ENCODE assay signal across 8 cellular contexts in the genomic region with DNA sequence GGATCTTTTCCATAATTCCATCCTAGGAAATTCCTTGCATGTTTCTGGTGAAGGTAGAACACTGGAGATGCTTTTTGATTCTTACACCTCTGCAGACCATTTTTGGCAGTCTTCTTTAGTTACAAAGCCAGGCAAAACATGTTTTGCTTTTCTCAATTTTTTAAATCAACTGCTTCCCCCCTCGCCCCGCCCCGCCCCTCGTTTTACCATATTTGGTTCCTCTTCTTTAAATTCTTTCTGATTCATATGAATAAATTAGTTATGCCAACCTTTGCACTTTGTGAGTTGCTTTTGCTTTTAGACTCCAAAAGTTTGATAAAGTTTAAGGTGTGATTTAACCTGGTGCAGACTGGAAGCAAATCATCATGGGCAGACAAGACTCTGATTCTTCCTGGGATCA.
A peak's percentile ranks its signal among the peaks of the same experiment; 100 is the strongest.
DNase-seq lines count a peak whose midpoint lies in the region; ATAC-seq and TF ChIP-seq lines count a peak whose summit lies in the region.

No MANE protein-coding gene starts in this region.

- H3K9me3 Mint-ChIP-seq in CD8-positive, alpha-beta T cell = no peaks in the 10 kb centered on the region
- no peaks in the 10 kb centered on the region for H3K9me3 Mint-ChIP-seq in chondrocyte (ENCODE audit: low read depth)

- no peak overlapping the region for H3K9ac ChIP-seq in endocrine pancreas (ENCODE audit: control insufficient read depth, insufficient read depth, low read length)

- CTCF ChIA-PET in CD8-positive, alpha-beta T cell (lab: Charles Lee) = no interaction called here

- H3K9me3 ChIP-seq in CD8-positive, alpha-beta T cell (ENCODE audit: low read length) = no peaks in the 10 kb centered on the region
- H3K9me3 ChIP-seq in WERI-Rb-1 (ENCODE audit: severe bottlenecking) (no peaks in the 10 kb centered on the region), endocrine pancreas (ENCODE audit: control insufficient read depth, low read length) (no peaks in the 10 kb centered on the region), gastrocnemius medialis (no peaks in the 10 kb centered on the region)

- DNase-seq in CD8-positive, alpha-beta T cell = peak in 5 of 7 experiments; percentile 36 to 61 (median 54)
- DNase-seq in WERI-Rb-1 (no peak), gastrocnemius medialis (no peak), NCI-H128 (lab: John Stamatoyannopoulos, UW; ENCODE audit: unreplicated experiment) (no peak), chondrocyte (ENCODE audit: low spot score) (no peak), nucleus accumbens (lab: John Stamatoyannopoulos, UW) (no peak), C1 segment of cervical spinal cord (lab: John Stamatoyannopoulos, UW) (no peak)

- H3K4me3 ChIP-seq in CD8-positive, alpha-beta T cell (ENCODE audit: low read depth, low read length) = peak overlapping the region; percentile 76
- H3K4me3 ChIP-seq in WERI-Rb-1 (ENCODE audit: low read depth, low read length) = peak overlapping the region; percentile 93
- H3K4me3 ChIP-seq in endocrine pancreas (ENCODE audit: control insufficient read depth, insufficient read depth, low read length) = peak overlapping the region; percentile 100
- H3K4me3 ChIP-seq in gastrocnemius medialis = peak overlapping the region; percentile 56 to 99 (median 88)

- no peak for TF ChIP-seq CTCF in CD8-positive, alpha-beta T cell (IDR thresholded peaks at IDR 0.05)
- no peak for TF ChIP-seq CTCF in WERI-Rb-1 (IDR thresholded peaks at IDR 0.05; ENCODE audit: low read depth, low read length)
- TF ChIP-seq CTCF in gastrocnemius medialis (IDR thresholded peaks at IDR 0.05 in 4 of 5, conservative IDR thresholded peaks at IDR 0.05 in 1 of 5) = no peak
- no peak for TF ChIP-seq CTCF in chondrocyte (IDR thresholded peaks at IDR 0.05)

- peaks cover 15% of the 10 kb centered on the region for H3K36me3 Mint-ChIP-seq in CD8-positive, alpha-beta T cell
- H3K36me3 Mint-ChIP-seq in chondrocyte (ENCODE audit: low read depth) = no peaks in the 10 kb centered on the region

- TF ChIP-seq POLR2A in gastrocnemius medialis (IDR thresholded peaks at IDR 0.05) = no peak

- POLR2A ChIA-PET in CD8-positive, alpha-beta T cell (lab: Charles Lee) = interaction anchor here (1.7 kb wide), 1 partner anchor 19 kb away, joined by 5 read pairs; no protein-coding TSS in a partner anchor

- no peak for ATAC-seq in CD8-positive, alpha-beta T cell
- ATAC-seq in gastrocnemius medialis = no peak

- no peaks in the 10 kb centered on the region for H3K36me3 ChIP-seq in CD8-positive, alpha-beta T cell (ENCODE audit: insufficient read depth, low read length)
- H3K36me3 ChIP-seq in WERI-Rb-1 = peaks cover 5% of the 10 kb centered on the region; the same call in 1 of the 2 replicates
- no peaks in the 10 kb centered on the region for H3K36me3 ChIP-seq in endocrine pancreas (ENCODE audit: control insufficient read depth, insufficient read depth, low read length)
- H3K36me3 ChIP-seq in gastrocnemius medialis = no peaks in the 10 kb centered on the region

- intact Hi-C loops in CD8-positive, alpha-beta T cell (cut with DNase I, micrococcal nuclease) = loop anchor here (2.0 to 10.0 kb wide), 9 partner anchors 66 to 1866 kb away; a partner anchor contains a TSS
- intact Hi-C loops in gastrocnemius medialis (cut with DNase I; ENCODE audit: low total_unique reads) = loop anchor here (5.0 to 10.0 kb wide), 5 partner anchors 212 to 616 kb away; a partner anchor contains a TSS

- peak overlapping the region; percentile 98 for H3K4me3 Mint-ChIP-seq in CD8-positive, alpha-beta T cell
- H3K4me3 Mint-ChIP-seq in chondrocyte (ENCODE audit: unreplicated experiment) = no peak overlapping the region

- peak overlapping the region; percentile 100 for H3K27ac Mint-ChIP-seq in CD8-positive, alpha-beta T cell
- no peak overlapping the region for H3K27ac Mint-ChIP-seq in chondrocyte (ENCODE audit: unreplicated experiment)

- no peaks in the 10 kb centered on the region for H3K27me3 Mint-ChIP-seq in CD8-positive, alpha-beta T cell (ENCODE audit: low read depth)
- peaks cover 9% of the 10 kb centered on the region for H3K27me3 Mint-ChIP-seq in chondrocyte (ENCODE audit: low read depth)

- in situ Hi-C loops in gastrocnemius medialis (cut with MboI; ENCODE audit: low sequenced_read_pairs in 4 of 4) = loop anchor here in 3 of 4 donors (5.0 to 25.0 kb wide), 3 partner anchors 207 to 1268 kb away; a partner anchor contains a TSS

- no peaks in the 10 kb centered on the region for H3K27me3 ChIP-seq in CD8-positive, alpha-beta T cell (ENCODE audit: insufficient read depth, low read length)
- H3K27me3 ChIP-seq in WERI-Rb-1 (ENCODE audit: insufficient read depth, low read depth, severe bottlenecking) = no peaks in the 10 kb centered on the region
- H3K27me3 ChIP-seq in endocrine pancreas (ENCODE audit: control insufficient read depth, insufficient read depth, low read length) = no peaks in the 10 kb centered on the region
- no peaks in the 10 kb centered on the region for H3K27me3 ChIP-seq in gastrocnemius medialis

- peaks cover 47% of the 10 kb centered on the region for H3K4me1 Mint-ChIP-seq in CD8-positive, alpha-beta T cell (ENCODE audit: low read depth)
- peaks cover 37% of the 10 kb centered on the region for H3K4me1 Mint-ChIP-seq in chondrocyte (ENCODE audit: low read depth)

- H3K27ac ChIP-seq in CD8-positive, alpha-beta T cell (ENCODE audit: low read depth, low read length) = peak overlapping the region; percentile 92
- no peak overlapping the region for H3K27ac ChIP-seq in WERI-Rb-1
- H3K27ac ChIP-seq in gastrocnemius medialis = peak overlapping the region; percentile 98 to 100 (median 100)

- peaks cover 32% of the 10 kb centered on the region for H3K4me1 ChIP-seq in CD8-positive, alpha-beta T cell (ENCODE audit: insufficient read depth, low read length)
- H3K4me1 ChIP-seq in endocrine pancreas (ENCODE audit: control insufficient read depth, insufficient read depth, low read length) = peaks cover 4% of the 10 kb centered on the region
- H3K4me1 ChIP-seq in gastrocnemius medialis = peaks cover 25% of the 10 kb centered on the region in 2 donors

Comparison
In these comparisons a context has a peak if more than half of its experiments do, and no peak if none do; other contexts are left out.
1. DNase-seq: peak in CD8-positive, alpha-beta T cell (5 of 7); none in WERI-Rb-1 (single experiment), gastrocnemius medialis (0 of 2), NCI-H128 (single experiment), chondrocyte (single experiment), nucleus accumbens (0 of 56) and C1 segment of cervical spinal cord (0 of 14).
2. Peak in every context shown above with its lines, with median percentiles within 50 percentile points of each other: H3K4me3 ChIP-seq.